In the genomic region with DNA sequence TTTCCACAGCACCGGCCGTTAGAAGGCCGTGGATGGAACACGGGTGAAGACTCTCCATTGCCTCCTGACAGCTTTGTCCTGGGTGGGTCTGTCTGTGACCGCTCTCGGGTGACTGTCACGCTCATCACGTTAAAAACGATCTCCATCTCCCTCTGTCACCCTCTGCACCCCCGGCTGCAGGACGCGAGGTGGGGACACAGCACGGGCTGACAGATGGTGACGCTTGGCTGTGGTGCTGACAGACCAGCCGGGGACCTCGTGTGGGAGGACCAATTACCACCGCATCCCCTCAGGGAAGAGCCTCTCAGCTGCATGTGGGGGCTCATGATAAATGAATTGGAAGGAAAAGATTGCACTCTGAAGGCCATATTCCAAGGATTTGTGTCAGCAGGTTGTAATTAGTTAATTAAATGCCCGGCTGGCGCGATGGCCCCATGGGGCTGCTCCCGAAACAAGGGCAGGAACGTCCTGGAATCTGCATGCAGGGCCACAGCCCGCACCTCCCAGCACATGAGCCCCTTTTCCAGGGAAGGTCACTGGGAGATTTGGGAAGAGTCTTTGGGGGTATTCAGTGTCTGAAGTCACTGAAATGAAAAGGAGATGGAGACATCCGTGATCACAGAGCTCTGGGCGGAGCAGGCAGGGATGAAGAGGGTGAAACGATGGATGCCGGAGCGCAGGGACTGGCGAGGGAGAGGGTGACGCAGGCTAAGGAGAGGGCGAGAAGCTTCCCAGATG, we compare ENCODE assay signal across 22 cellular contexts.
A peak's percentile ranks its signal among the peaks of the same experiment; 100 is the strongest.
DNase-seq lines count a peak whose midpoint lies in the region; ATAC-seq and TF ChIP-seq lines count a peak whose summit lies in the region.
"Had no signal": no experiment of that assay in that cellular context is flagged by ENCODE, and none has a peak within 500 bp of the region (broad histone marks: within the 10 kb centered on the region; RNA-seq: fewer than 3 reads in every experiment).

No MANE protein-coding gene starts in this region.

- no peak overlapping the region for H3K27ac Mint-ChIP-seq in T-helper 17 cell
- H3K27ac Mint-ChIP-seq: activated T-helper 17 cell treated with anti-CD3 and anti-CD28 coated beads, Interleukin-2, amount 50 U/mL, for 72 hours; GM23338 had no signal

- in situ Hi-C loops in transverse colon (cut with MboI; ENCODE audit: low pct_ligation_motif_present in 1 of 4, low pct_unique_long_range_greater_than_20kb in 1 of 4, low sequenced_read_pairs in 3 of 4): loop anchor here in 1 of 4 donors (10.0 kb wide), 1 partner anchor 676 kb away; no protein-coding TSS in a partner anchor

- H3K9ac ChIP-seq in BLaER1 treated with 17β-estradiol and CSF1 and Interleukin-3, amounts not matched to agents 10 nM and 100 nM: no peak overlapping the region

- ATAC-seq in HG03469 (IDR thresholded peaks at IDR 0.05; ENCODE audit: unreplicated experiment) (no peak), T-helper 17 cell (no peak)
- ATAC-seq: activated T-helper 17 cell treated with anti-CD3 and anti-CD28 coated beads, Interleukin-2, amount 50 U/mL, for 72 hours; esophagus mucosa; gastroesophageal sphincter; left colon; mucosa of descending colon had no signal

- H4K20me1 ChIP-seq in BLaER1 treated with 17β-estradiol and CSF1 and Interleukin-3, amounts not matched to agents 10 nM and 100 nM: peaks cover 0 to 6% (median 0%) of the 10 kb centered on the region in 11 experiments; a peak in 2 of 22 replicates
- no peaks in the 10 kb centered on the region for H4K20me1 ChIP-seq in osteoblast (ENCODE audit: insufficient read depth, low read length)

- no peaks in the 10 kb centered on the region for H3K36me3 Mint-ChIP-seq in T-helper 17 cell (ENCODE audit: low read depth)

- no peaks in the 10 kb centered on the region for H3K36me3 ChIP-seq in BLaER1 treated with 17β-estradiol and CSF1 and Interleukin-3, amounts not matched to agents 10 nM and 100 nM
- H3K36me3 ChIP-seq in esophagus muscularis mucosa: no peaks in the 10 kb centered on the region
- H3K36me3 ChIP-seq in osteoblast (ENCODE audit: insufficient read depth, low read length): no peaks in the 10 kb centered on the region
- no peaks in the 10 kb centered on the region for H3K36me3 ChIP-seq in transverse colon
- H3K36me3 ChIP-seq: adrenal gland, breast epithelium, gastroesophageal sphincter, thoracic aorta had no signal

- no peak overlapping the region for H3K4me3 Mint-ChIP-seq in T-helper 17 cell
- H3K4me3 Mint-ChIP-seq: activated T-helper 17 cell treated with anti-CD3 and anti-CD28 coated beads, Interleukin-2, amount 50 U/mL, for 72 hours; GM23338 had no signal

- H3K4me2 ChIP-seq in BLaER1 treated with 17β-estradiol and CSF1 and Interleukin-3, amounts not matched to agents 10 nM and 100 nM: peak overlapping the region; percentile 26 to 84 (median 72); a peak in 21 of 22 replicates
- H3K4me2 ChIP-seq in osteoblast (ENCODE audit: insufficient read depth, low read length): no peak overlapping the region
- H3K4me2 ChIP-seq: GM23338 had no signal

- TF ChIP-seq POLR2A in esophagus muscularis mucosa (IDR thresholded peaks at IDR 0.05; ENCODE audit: low read depth) (no peak), transverse colon (IDR thresholded peaks at IDR 0.05) (no peak)

- TF ChIP-seq CTCF in esophagus muscularis mucosa (IDR thresholded peaks at IDR 0.05): no peak
- TF ChIP-seq CTCF in osteoblast (IDR thresholded peaks at IDR 0.05; ENCODE audit: extremely low read depth, low read depth, low read length): no peak
- no peak for TF ChIP-seq CTCF in transverse colon (IDR thresholded peaks at IDR 0.05)

- DNase-seq in NCI-H2171 (lab: John Stamatoyannopoulos, UW) (peak; percentile 65), esophagus muscularis mucosa (ENCODE audit: extremely low spot score) (peak; percentile 72), osteoblast (ENCODE audit: insufficient read length, low spot score, missing footprints) (peak; percentile 78), T-helper 17 cell (no peak), transverse colon (no peak)
- DNase-seq: Caco-2, EL, Kasumi-1, left colon, mucosa of descending colon, NCI-H1105 treated with DMSO at 0.1 percent for 48 hours, NCI-H774, T-helper 2 cell had no signal

- intact Hi-C loops in esophagus muscularis mucosa (cut with DNase I): loop anchor here (10.0 kb wide), 1 partner anchor 456 kb away; a partner anchor contains a TSS
- intact Hi-C loops in transverse colon (cut with DNase I; ENCODE audit: low total_unique reads): no loop called here

- no peak overlapping the region for H3K27ac ChIP-seq in BLaER1 treated with 17β-estradiol and CSF1 and Interleukin-3, amounts not matched to agents 10 nM and 100 nM
- H3K27ac ChIP-seq in esophagus muscularis mucosa (replicated peaks in 1 of 4) (no peak overlapping the region), osteoblast (ENCODE audit: low read depth, low read length) (no peak overlapping the region), transverse colon (no peak overlapping the region)
- H3K27ac ChIP-seq: adrenal gland, breast epithelium, gastroesophageal sphincter, thoracic aorta had no signal

- no peak overlapping the region for H3K4me3 ChIP-seq in BLaER1 treated with 17β-estradiol and CSF1 and Interleukin-3, amounts not matched to agents 10 nM and 100 nM
- no peak overlapping the region for H3K4me3 ChIP-seq in esophagus muscularis mucosa
- H3K4me3 ChIP-seq in osteoblast (ENCODE audit: insufficient read depth, low read length): no peak overlapping the region
- no peak overlapping the region for H3K4me3 ChIP-seq in transverse colon
- H3K4me3 ChIP-seq: adrenal gland, breast epithelium, gastroesophageal sphincter, GM23338, mucosa of descending colon, thoracic aorta had no signal

- no peak for TF ChIP-seq EP300 in esophagus muscularis mucosa (IDR thresholded peaks at IDR 0.05)
- no peak for TF ChIP-seq EP300 in transverse colon (IDR thresholded peaks at IDR 0.05; ENCODE audit: low read depth)

- WGBS in esophagus muscularis mucosa: 87% methylated on average over 31 of the region's 31 CpGs
- WGBS in transverse colon (ENCODE audit: low coverage in 1 of 2), 2 donors: 91% methylated on average over 31 of the region's 31 CpGs; no CpG with 5 or more reads in 1 of the 2 donors

- peaks cover 0 to 20% (median 15%) of the 10 kb centered on the region in 11 experiments; a peak in 12 of 22 replicates for H3K27me3 ChIP-seq in BLaER1 treated with 17β-estradiol and CSF1 and Interleukin-3, amounts not matched to agents 10 nM and 100 nM
- H3K27me3 ChIP-seq in esophagus muscularis mucosa (peaks cover 0 to 48% (median 0%) of the 10 kb centered on the region in 4 donors), osteoblast (ENCODE audit: insufficient read depth, low read length) (peaks cover 3% of the 10 kb centered on the region), transverse colon (no peaks in the 10 kb centered on the region)
- H3K27me3 ChIP-seq: adrenal gland had no signal

- H3K27me3 Mint-ChIP-seq in T-helper 17 cell: peaks cover 42% of the 10 kb centered on the region

- H2AFZ ChIP-seq in osteoblast (ENCODE audit: low read length): no peak overlapping the region
- H2AFZ ChIP-seq: GM23338 had no signal

- H3K4me1 Mint-ChIP-seq in T-helper 17 cell: no peaks in the 10 kb centered on the region
- H3K4me1 Mint-ChIP-seq: GM23338 had no signal

- H3K4me1 ChIP-seq in BLaER1 treated with 17β-estradiol and CSF1 and Interleukin-3, amounts not matched to agents 10 nM and 100 nM: peaks cover 9 to 49% (median 32%) of the 10 kb centered on the region in 10 experiments
- H3K4me1 ChIP-seq in esophagus muscularis mucosa (no peaks in the 10 kb centered on the region), osteoblast (ENCODE audit: insufficient read depth, low read length) (no peaks in the 10 kb centered on the region), transverse colon (no peaks in the 10 kb centered on the region)
- H3K4me1 ChIP-seq: adrenal gland, breast epithelium, Caco-2, gastroesophageal sphincter had no signal

- H3K79me2 ChIP-seq in osteoblast (ENCODE audit: insufficient read depth, low read length): no peaks in the 10 kb centered on the region

- H3K9me3 ChIP-seq in BLaER1 treated with 17β-estradiol and CSF1 and Interleukin-3, amounts not matched to agents 10 nM and 100 nM (replicated peaks in 1 of 11): no peaks in the 10 kb centered on the region
- H3K9me3 ChIP-seq in esophagus muscularis mucosa: no peaks in the 10 kb centered on the region
- H3K9me3 ChIP-seq in osteoblast (ENCODE audit: low read depth, low read length): no peaks in the 10 kb centered on the region
- H3K9me3 ChIP-seq in T-helper 17 cell (ENCODE audit: control insufficient read depth, low read length, poor library complexity, severe bottlenecking): no peaks in the 10 kb centered on the region
- H3K9me3 ChIP-seq in transverse colon: no peaks in the 10 kb centered on the region
- H3K9me3 ChIP-seq: adrenal gland, breast epithelium, Caco-2, gastroesophageal sphincter, mucosa of descending colon, thoracic aorta had no signal

Comparison
In these comparisons a context has a peak if more than half of its experiments do, and no peak if none do; other contexts are left out.
1. DNase-seq: peak in NCI-H2171 (single experiment), esophagus muscularis mucosa (single experiment) and osteoblast (single experiment); none in T-helper 17 cell (0 of 3) and transverse colon (single experiment).